In the genomic region with DNA sequence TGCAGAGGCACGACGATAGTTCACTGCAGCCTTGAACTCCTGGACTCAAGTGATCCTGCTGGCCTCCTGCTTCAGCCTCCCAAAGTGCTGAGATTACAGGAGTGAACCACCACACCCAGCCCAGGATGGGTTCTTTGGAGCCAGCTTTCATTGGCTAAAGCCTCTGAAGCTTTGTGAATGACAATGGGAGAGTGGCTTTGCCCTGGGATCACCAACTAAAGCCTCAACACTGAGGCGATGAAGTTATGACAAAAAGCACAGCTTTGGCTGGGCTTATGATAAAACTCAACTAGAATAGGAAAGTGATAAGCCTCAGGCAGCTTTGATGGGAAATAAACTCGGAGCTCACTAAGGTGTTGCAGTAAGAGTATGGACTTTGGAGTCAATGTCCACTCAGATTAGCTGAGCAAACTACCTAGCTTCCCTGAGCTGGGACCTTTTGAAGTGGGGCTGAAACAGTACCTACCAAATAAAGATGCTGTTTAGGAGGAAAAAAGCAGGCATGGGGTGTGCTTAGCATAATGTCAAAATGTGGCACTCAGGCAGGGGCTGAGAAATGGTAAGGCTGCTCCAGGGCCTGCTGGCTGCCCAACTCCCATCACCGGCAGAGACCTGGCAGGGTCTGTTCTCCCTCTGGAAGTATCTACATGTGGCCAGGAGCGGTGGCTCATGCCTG, we compare ENCODE assay signal across 1 cellular context.
TF ChIP-seq lines count a peak whose summit lies in the region.

No MANE protein-coding gene starts in this region.

TF ChIP-seq in HepG2, 621 proteins besides CTCF, POLR2A, EP300 and RAD21 (continued from another document and continues in another):
- peak; percentile 9; the same call in 1 of the 2 replicates for TF ChIP-seq GMEB1 (CRISPR knock-in tag; IDR thresholded peaks at IDR 0.05; ENCODE audit: borderline replicate concordance)
- peak; percentile 84 for TF ChIP-seq PHF21A (CRISPR knock-in tag; IDR thresholded peaks at IDR 0.05)
- TF ChIP-seq ZNF770 (CRISPR knock-in tag; IDR thresholded peaks at IDR 0.05): peak; percentile 94
- no peak for TF ChIP-seq ZNF883 (CRISPR knock-in tag; IDR thresholded peaks at IDR 0.05; ENCODE audit: not compliant biosample characterization)
- TF ChIP-seq ZNF432 (CRISPR knock-in tag; IDR thresholded peaks at IDR 0.05; ENCODE audit: borderline replicate concordance): no peak
- no peak for TF ChIP-seq ZNF577 (CRISPR knock-in tag; IDR thresholded peaks at IDR 0.05; ENCODE audit: borderline replicate concordance, low read depth)
- TF ChIP-seq, protein P1, sequence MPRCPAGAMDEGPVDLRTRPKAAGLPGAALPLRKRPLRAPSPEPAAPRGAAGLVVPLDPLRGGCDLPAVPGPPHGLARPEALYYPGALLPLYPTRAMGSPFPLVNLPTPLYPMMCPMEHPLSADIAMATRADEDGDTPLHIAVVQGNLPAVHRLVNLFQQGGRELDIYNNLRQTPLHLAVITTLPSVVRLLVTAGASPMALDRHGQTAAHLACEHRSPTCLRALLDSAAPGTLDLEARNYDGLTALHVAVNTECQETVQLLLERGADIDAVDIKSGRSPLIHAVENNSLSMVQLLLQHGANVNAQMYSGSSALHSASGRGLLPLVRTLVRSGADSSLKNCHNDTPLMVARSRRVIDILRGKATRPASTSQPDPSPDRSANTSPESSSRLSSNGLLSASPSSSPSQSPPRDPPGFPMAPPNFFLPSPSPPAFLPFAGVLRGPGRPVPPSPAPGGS (CRISPR knock-in tag; IDR thresholded peaks at IDR 0.05): no peak
- TF ChIP-seq, protein P2, sequence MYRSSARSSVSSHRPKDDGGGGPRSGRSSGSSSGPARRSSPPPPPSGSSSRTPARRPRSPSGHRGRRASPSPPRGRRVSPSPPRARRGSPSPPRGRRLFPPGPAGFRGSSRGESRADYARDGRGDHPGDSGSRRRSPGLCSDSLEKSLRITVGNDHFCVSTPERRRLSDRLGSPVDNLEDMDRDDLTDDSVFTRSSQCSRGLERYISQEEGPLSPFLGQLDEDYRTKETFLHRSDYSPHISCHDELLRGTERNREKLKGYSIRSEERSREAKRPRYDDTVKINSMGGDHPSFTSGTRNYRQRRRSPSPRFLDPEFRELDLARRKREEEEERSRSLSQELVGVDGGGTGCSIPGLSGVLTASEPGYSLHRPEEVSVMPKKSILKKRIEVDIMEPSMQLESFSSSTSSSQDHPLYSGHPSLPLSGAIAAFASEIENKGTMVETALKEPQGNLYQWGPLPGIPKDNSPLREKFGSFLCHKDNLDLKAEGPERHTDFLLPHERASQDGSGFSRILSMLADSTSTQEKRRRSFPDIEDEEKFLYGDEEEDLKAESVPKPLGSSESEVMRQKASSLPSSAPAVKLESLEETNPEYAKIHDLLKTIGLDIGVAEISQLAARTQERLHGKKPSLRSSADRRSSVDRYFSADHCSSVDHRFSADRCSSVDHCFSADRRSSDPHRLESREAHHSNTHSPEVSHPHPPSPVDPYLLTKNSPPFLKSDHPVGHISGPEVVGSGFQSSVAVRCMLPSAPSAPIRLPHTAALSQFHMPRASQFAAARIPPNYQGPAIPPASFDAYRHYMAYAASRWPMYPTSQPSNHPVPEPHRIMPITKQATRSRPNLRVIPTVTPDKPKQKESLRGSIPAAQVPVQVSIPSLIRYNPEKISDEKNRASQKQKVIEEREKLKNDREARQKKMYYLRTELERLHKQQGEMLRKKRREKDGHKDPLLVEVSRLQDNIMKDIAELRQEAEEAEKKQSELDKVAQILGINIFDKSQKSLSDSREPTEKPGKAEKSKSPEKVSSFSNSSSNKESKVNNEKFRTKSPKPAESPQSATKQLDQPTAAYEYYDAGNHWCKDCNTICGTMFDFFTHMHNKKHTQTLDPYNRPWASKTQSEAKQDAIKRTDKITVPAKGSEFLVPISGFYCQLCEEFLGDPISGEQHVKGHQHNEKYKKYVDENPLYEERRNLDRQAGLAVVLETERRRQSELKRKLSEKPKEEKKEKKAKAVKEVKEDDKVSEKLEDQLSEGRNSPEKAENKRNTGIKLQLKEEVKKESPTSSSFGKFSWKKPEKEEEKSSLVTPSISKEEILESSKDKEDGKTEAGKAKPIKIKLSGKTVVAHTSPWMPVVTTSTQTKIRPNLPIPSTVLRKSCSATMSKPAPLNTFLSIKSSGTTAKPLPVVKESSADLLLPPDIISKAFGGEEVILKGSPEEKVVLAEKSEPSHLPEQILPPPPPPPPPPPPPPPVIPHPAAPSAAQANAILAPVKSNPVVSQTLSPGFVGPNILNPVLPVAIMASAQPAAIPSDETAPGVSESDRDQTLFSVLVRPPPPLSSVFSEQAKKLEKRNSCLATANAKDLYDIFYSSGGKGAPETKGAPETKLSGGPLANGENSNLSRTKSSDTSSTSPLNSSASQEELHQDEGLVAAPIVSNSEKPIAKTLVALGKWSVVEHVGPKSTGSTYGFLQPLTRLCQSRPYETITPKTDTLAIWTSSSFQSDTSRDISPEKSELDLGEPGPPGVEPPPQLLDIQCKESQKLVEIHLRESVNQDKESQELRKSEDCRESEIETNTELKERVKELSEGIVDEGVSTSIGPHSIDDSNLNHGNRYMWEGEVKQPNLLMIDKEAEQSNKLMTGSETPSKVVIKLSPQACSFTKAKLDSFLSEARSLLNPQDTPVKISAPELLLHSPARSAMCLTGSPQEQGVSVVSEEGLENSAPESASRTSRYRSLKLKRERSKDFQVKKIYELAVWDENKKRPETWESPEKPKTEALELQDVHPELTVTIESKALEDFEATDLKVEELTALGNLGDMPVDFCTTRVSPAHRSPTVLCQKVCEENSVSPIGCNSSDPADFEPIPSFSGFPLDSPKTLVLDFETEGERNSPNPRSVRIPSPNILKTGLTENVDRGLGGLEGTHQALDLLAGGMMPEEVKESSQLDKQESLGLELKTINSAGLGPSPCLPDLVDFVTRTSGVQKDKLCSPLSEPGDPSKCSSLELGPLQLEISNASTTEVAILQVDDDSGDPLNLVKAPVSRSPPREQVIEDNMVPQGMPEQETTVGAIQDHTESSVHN (CRISPR knock-in tag; IDR thresholded peaks at IDR 0.05): no peak
- TF ChIP-seq MBD4 (IDR thresholded peaks at IDR 0.05; ENCODE audit: borderline replicate concordance, low read length): peak; percentile 52; the same call in 1 of the 2 replicates
- no peak for TF ChIP-seq TFAP4 (IDR thresholded peaks at IDR 0.05; ENCODE audit: borderline replicate concordance, low read depth)
- no peak; the same call in 1 of the 2 replicates for TF ChIP-seq MIER2 (CRISPR knock-in tag; IDR thresholded peaks at IDR 0.05)
- no peak for TF ChIP-seq ARNT (IDR thresholded peaks at IDR 0.05)
- TF ChIP-seq ZNF614 (CRISPR knock-in tag; IDR thresholded peaks at IDR 0.05; ENCODE audit: borderline replicate concordance): peak; percentile 38; the same call in 1 of the 2 replicates
- no peak for TF ChIP-seq ZNF326 (CRISPR knock-in tag; IDR thresholded peaks at IDR 0.05; ENCODE audit: borderline replicate concordance)
- no peak for TF ChIP-seq ZGPAT (CRISPR knock-in tag; IDR thresholded peaks at IDR 0.05)
- no peak for TF ChIP-seq CHD2 (IDR thresholded peaks at IDR 0.05; ENCODE audit: low read depth, low read length)
- no peak for TF ChIP-seq ZFP41 (CRISPR knock-in tag; IDR thresholded peaks at IDR 0.05; ENCODE audit: borderline replicate concordance)
- peak; percentile 72; the same call in 1 of the 2 replicates for TF ChIP-seq ZNF792 (CRISPR knock-in tag; IDR thresholded peaks at IDR 0.05)
- TF ChIP-seq, protein P3, sequence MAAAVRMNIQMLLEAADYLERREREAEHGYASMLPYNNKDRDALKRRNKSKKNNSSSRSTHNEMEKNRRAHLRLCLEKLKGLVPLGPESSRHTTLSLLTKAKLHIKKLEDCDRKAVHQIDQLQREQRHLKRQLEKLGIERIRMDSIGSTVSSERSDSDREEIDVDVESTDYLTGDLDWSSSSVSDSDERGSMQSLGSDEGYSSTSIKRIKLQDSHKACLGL (CRISPR knock-in tag; IDR thresholded peaks at IDR 0.05): no peak
- no peak for TF ChIP-seq ZNF7 (CRISPR knock-in tag; IDR thresholded peaks at IDR 0.05)
- TF ChIP-seq E2F1 (CRISPR knock-in tag; IDR thresholded peaks at IDR 0.05): no peak
- TF ChIP-seq, protein P4, sequence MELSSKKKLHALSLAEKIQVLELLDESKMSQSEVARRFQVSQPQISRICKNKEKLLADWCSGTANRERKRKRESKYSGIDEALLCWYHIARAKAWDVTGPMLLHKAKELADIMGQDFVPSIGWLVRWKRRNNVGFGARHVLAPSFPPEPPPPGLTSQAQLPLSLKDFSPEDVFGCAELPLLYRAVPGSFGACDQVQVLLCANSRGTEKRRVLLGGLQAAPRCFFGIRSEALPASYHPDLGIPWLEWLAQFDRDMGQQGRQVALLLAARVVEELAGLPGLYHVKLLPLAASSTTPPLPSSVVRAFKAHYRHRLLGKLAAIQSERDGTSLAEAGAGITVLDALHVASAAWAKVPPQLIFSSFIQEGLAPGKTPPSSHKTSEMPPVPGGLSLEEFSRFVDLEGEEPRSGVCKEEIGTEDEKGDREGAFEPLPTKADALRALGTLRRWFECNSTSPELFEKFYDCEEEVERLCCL (CRISPR knock-in tag; IDR thresholded peaks at IDR 0.05; ENCODE audit: borderline replicate concordance): no peak
- TF ChIP-seq REST (IDR thresholded peaks at IDR 0.05; ENCODE audit: borderline replicate concordance in 1 of 2, low read depth in 1 of 2, low read length in 2 of 2): no peak
- no peak for TF ChIP-seq CBX2 (IDR thresholded peaks at IDR 0.05; ENCODE audit: low read depth, low read length)
- TF ChIP-seq CBX2 (CRISPR knock-in tag; IDR thresholded peaks at IDR 0.05; ENCODE audit: low read depth): no peak
- TF ChIP-seq ZNF383 (CRISPR knock-in tag; IDR thresholded peaks at IDR 0.05; ENCODE audit: borderline replicate concordance): 0 out of 2 replicates have a peak, but pooled peaks have one; percentile 18
